Comparison of ENCODE assay signal across 17 cellular contexts in the genomic region with DNA sequence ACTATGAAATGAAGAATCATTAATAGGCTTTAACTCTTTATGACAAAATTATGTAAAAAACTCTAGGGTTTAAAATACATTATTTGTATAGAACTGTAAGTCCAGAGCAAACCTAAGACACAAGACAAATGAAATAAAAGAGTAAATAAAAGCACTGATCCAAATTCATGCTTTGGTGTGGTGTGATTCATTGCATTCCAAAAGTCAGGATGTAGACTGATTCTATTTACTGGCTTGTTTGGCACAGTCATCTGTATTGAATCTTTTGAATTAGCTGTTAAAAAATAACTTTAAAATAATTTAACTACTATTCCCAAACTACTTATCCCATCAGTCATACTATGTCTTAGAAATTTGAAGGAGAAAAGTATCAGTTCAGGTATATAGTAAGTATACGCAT. TPM values are rescaled to one million over a fixed set of nuclear protein-coding genes. Genes with fewer than 3 reads are reported as not detected.
DNase-seq lines count a peak whose midpoint lies in the region; FAIRE-seq and TF ChIP-seq lines count a peak whose summit lies in the region.
"Had no signal": no experiment of that assay in that cellular context is flagged by ENCODE, and none has a peak within 500 bp of the region (broad histone marks: within the 10 kb centered on the region; RNA-seq: fewer than 3 reads in every experiment).

No MANE protein-coding gene starts in this region.

- no peaks in the 10 kb centered on the region for H3K4me1 ChIP-seq in uterus
- H3K4me1 ChIP-seq: colonic mucosa, pancreas, thyroid gland had no signal

- no peaks in the 10 kb centered on the region for H3K27me3 ChIP-seq in uterus
- H3K27me3 ChIP-seq: colonic mucosa, pancreas, thyroid gland had no signal

- H3K27ac ChIP-seq in uterus: no peak overlapping the region
- H3K27ac ChIP-seq: colonic mucosa, KMS-11, pancreas, skin epidermis, thyroid gland had no signal

- TF ChIP-seq CTCF in epithelial cell of esophagus (IDR thresholded peaks at IDR 0.05; ENCODE audit: insufficient read depth, low read depth, low read length, missing control alignments) (no peak), uterus (IDR thresholded peaks at IDR 0.05) (no peak)

- FAIRE-seq in GM19239 (lab: Jason Lieb, UNC) (peak; percentile 4), RCC 7860 (lab: Jason Lieb, UNC) (peak; percentile 69)
- FAIRE-seq: pancreas had no signal

- no peak for TF ChIP-seq POLR2A in uterus (IDR thresholded peaks at IDR 0.05)

- no peaks in the 10 kb centered on the region for H3K36me3 ChIP-seq in uterus
- H3K36me3 ChIP-seq: colonic mucosa had no signal

- DNase-seq in GM19239 (ENCODE audit: insufficient read length, low spot score) (no peak), RCC 7860 (ENCODE audit: low spot score) (no peak), epithelial cell of esophagus (ENCODE audit: low read depth) (peak; percentile 45), non-pigmented ciliary epithelial cell (ENCODE audit: low read depth) (peak; percentile 23), uterus (no peak), 8988T (no peak)
- no peak for DNase-seq in stimulated activated CD4-positive, alpha-beta T cell treated with anti-CD3 and anti-CD28 coated beads, Interleukin-4, amount 100 ng/mL, for 4 hours
- DNase-seq: amniotic stem cell, colonic mucosa, NCI-H774, pancreas, thyroid gland had no signal

- H3K9me3 ChIP-seq in uterus: no peaks in the 10 kb centered on the region
- H3K9me3 ChIP-seq: colonic mucosa, pancreas, thyroid gland had no signal

- H3K4me3 ChIP-seq in epithelial cell of esophagus (ENCODE audit: low read length) (no peak overlapping the region), uterus (no peak overlapping the region)
- H3K4me3 ChIP-seq: colonic mucosa, pancreas, skin epidermis, thyroid gland had no signal

- intact Hi-C loops in uterus (cut with DNase I; ENCODE audit: low total_unique reads): no loop called here

RNA-seq across cellular contexts. Expression of a gene that starts 31.1 kb away (rescaled TPM):
- total RNA-seq in uterus: not detected
- total RNA-seq: colonic mucosa, esophagus mucosa, left lobe of liver, mucosa of gallbladder, pancreas, thyroid gland had no signal

RNA-seq across cellular contexts. Expression of a gene that starts 32.5 kb away (rescaled TPM):
- total RNA-seq in uterus: 100 to 1,000 TPM in 1 of 4 donors, 10 to 100 TPM in 2, 1 to 10 TPM in 1; 5.9 to 203 (median 19.5) TPM

RNA-seq across cellular contexts. Expression of a gene that starts 42.4 kb away (rescaled TPM):
- not detected for total RNA-seq in uterus
- total RNA-seq: esophagus mucosa, left lobe of liver had no signal

RNA-seq across cellular contexts. Expression of a gene that starts 46.9 kb away (rescaled TPM):
- total RNA-seq in uterus: under 1 TPM in 1 of 4 donors, not detected in 3; 0.73 TPM
- total RNA-seq: colonic mucosa, esophagus mucosa, left lobe of liver, mucosa of gallbladder, pancreas, thyroid gland had no signal

Comparison
In these comparisons a context has a peak if more than half of its experiments do, and no peak if none do; other contexts are left out.
1. DNase-seq: peak in epithelial cell of esophagus (single experiment) and non-pigmented ciliary epithelial cell (single experiment); none in GM19239 (single experiment), RCC 7860 (single experiment), uterus (0 of 2), 8988T (single experiment) and stimulated activated CD4-positive, alpha-beta T cell treated with anti-CD3 and anti-CD28 coated beads, Interleukin-4, amount 100 ng/mL, for 4 hours (0 of 2).